In the genomic region with DNA sequence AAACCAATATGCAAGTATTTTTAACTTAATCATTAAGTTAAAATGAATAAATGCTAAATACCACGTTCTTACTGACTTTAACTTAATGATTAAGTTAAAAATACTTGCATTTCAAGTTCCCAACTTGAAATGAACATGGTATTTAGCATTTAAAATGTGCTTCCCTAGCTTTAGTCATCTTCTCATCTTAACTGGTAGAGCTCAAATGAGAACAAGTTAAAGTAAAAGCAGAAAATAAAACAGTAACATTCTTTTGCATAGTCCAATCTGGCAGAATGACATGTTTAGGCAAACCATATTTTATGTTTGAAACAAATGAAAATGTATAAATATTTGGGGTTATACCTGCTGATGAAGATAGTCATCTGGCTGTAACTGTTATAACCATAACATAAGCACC, we compare ENCODE assay signal across 19 cellular contexts.
"Had no signal": no experiment of that assay in that cellular context is flagged by ENCODE, and none has a peak within 500 bp of the region (broad histone marks: within the 10 kb centered on the region; RNA-seq: fewer than 3 reads in every experiment).

No MANE protein-coding gene starts in this region.

- H3K36me3 ChIP-seq: prostate gland had no signal

- H3K9me3 ChIP-seq: esophagus squamous epithelium, lower lobe of right lung, prostate gland, right lobe of liver had no signal

- H3K27ac ChIP-seq: esophagus squamous epithelium, lower lobe of right lung, parathyroid adenoma, prostate gland, right lobe of liver had no signal

- DNase-seq: central memory CD4-positive, alpha-beta T cell; cortex of kidney; effector memory CD4-positive, alpha-beta T cell; esophagus squamous epithelium; foreskin fibroblast; hippocampal formation; kidney glomerular epithelial cell; lower lobe of right lung; natural killer cell; nucleus accumbens; right lobe of liver; stimulated activated CD4-positive, alpha-beta T cell treated with anti-CD3 and anti-CD28 coated beads, Interleukin-15, amount 100 ng/mL, for 24 hours; stimulated activated CD4-positive, alpha-beta T cell treated with anti-CD3 and anti-CD28 coated beads, Interleukin-1b, Interleukin-23, amount 100 ng/mL, for 48 hours; stimulated activated CD4-positive, alpha-beta T cell treated with anti-CD3 and anti-CD28 coated beads, Interleukin-4, amount 100 ng/mL, for 24 hours; stimulated activated naive CD8-positive, alpha-beta T cell treated with anti-CD3 and anti-CD28 coated beads, Interleukin-15, amount 100 ng/mL, for 72 hours; trophoblast cell had no signal

- H3K4me3 ChIP-seq: esophagus squamous epithelium, lower lobe of right lung, prostate gland, right lobe of liver had no signal

- H3K27me3 ChIP-seq: esophagus squamous epithelium, right lobe of liver had no signal

- H3K4me1 ChIP-seq: lower lobe of right lung, parathyroid adenoma, prostate gland, right lobe of liver had no signal

- ATAC-seq: natural killer cell; stimulated activated memory B cell treated with anti-CD40 and anti-IgM and Interleukin-4, amounts not matched to agents 10 μg/mL and 1 μg/mL and 100 μg/mL, for 72 hours; stimulated activated naive CD8-positive, alpha-beta T cell treated with anti-CD3 and anti-CD28 coated beads, Interleukin-15, amount 100 ng/mL, for 72 hours had no signal
